In the genomic region with DNA sequence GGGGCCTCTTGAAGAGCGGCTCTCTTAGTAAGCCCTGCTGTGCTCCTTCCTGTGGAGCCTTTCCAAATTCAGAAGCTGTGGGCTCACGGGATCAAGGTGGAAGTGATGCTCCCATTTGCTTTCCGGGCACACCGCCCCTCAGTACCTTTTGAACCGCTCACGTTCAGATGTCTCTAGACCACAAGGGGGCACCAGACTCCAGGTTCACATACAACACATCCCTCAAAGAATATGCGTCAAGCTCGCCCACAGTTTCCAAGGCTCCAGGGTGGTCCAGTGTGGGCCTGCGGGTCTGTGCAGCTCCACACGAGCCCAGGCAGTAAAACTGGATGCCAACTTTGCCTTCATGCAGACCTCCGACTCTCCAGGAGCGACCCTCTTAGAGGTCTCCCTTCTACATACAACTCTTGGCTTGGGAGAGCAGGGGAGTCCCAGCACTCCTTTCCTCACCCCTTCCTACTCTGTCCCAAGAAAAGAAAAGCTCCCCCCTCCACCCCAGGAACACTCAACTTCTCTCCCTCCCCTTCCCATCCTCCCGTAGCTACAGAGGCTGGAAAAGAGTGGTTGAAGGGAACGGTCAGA, we compare ENCODE assay signal across 8 cellular contexts. TPM values are rescaled to one million over a fixed set of nuclear protein-coding genes. Genes with fewer than 3 reads are reported as not detected.
A peak's percentile ranks its signal among the peaks of the same experiment; 100 is the strongest.
DNase-seq lines count a peak whose midpoint lies in the region; ATAC-seq and TF ChIP-seq lines count a peak whose summit lies in the region.

No MANE protein-coding gene starts in this region.

- TF ChIP-seq CTCF in AG09309 (IDR thresholded peaks at IDR 0.05; ENCODE audit: control insufficient read depth, insufficient read depth, low read depth, low read length, missing control alignments) (peak; percentile 75), left ventricle myocardium inferior (IDR thresholded peaks at IDR 0.05; ENCODE audit: borderline replicate concordance) (peak; percentile 66), gastrocnemius medialis (IDR thresholded peaks at IDR 0.05 in 4 of 5, conservative IDR thresholded peaks at IDR 0.05 in 1 of 5) (peak in 3 of 5 experiments; percentile 27 to 56 (median 38))

- in situ Hi-C loops in gastrocnemius medialis (cut with MboI; ENCODE audit: low sequenced_read_pairs in 4 of 4), result no loop called here

- H3K27ac Mint-ChIP-seq in activated naive CD4-positive, alpha-beta T cell treated with anti-CD3 and anti-CD28 coated beads, Interleukin-2, amount 50 U/mL, for 72 hours, result peak overlapping the region; percentile 18 to 77

- H3K9me3 Mint-ChIP-seq in activated naive CD4-positive, alpha-beta T cell treated with anti-CD3 and anti-CD28 coated beads, Interleukin-2, amount 50 U/mL, for 72 hours, result no peaks in the 10 kb centered on the region

- H3K4me3 ChIP-seq in AG09309 (ENCODE audit: control insufficient read depth, low read depth, low read length), result no peak overlapping the region
- no peak overlapping the region for H3K4me3 ChIP-seq in left ventricle myocardium inferior
- H3K4me3 ChIP-seq in gastrocnemius medialis, result no peak overlapping the region

- no peak for DNase-seq in AG09309 (ENCODE audit: low read depth)
- DNase-seq in KG1 (lab: John Stamatoyannopoulos, UW), result peak; percentile 11
- peak; percentile 68 for DNase-seq in SK-N-DZ (ENCODE audit: low spot score)
- DNase-seq in activated naive CD4-positive, alpha-beta T cell treated with anti-CD3 and anti-CD28 coated beads, Interleukin-2, amount 50 U/mL, for 72 hours (ENCODE audit: low spot score in 2 of 2), result peak in 1 of 2 donors; percentile 52
- peak; percentile 20 for DNase-seq in left ventricle myocardium inferior
- peak in 1 of 2 donors; percentile 16 for DNase-seq in gastrocnemius medialis
- no peak for DNase-seq in NCI-H187 (lab: John Stamatoyannopoulos, UW)

- ATAC-seq in GM18909 (IDR thresholded peaks at IDR 0.05; ENCODE audit: poor library complexity, unreplicated experiment), result peak; percentile 80
- ATAC-seq in activated naive CD4-positive, alpha-beta T cell treated with anti-CD3 and anti-CD28 coated beads, Interleukin-2, amount 50 U/mL, for 72 hours, result peak; percentile 59 to 71
- ATAC-seq in gastrocnemius medialis, result no peak

- H3K9me3 ChIP-seq in left ventricle myocardium inferior (replicated peaks), result no peaks in the 10 kb centered on the region
- H3K9me3 ChIP-seq in gastrocnemius medialis, result no peaks in the 10 kb centered on the region

- TF ChIP-seq POLR2A in gastrocnemius medialis (IDR thresholded peaks at IDR 0.05), result no peak

- intact Hi-C loops in left ventricle myocardium inferior (cut with micrococcal nuclease), result no loop called here
- intact Hi-C loops in gastrocnemius medialis (cut with DNase I; ENCODE audit: low total_unique reads), result no loop called here

- H3K36me3 ChIP-seq in left ventricle myocardium inferior, result no peaks in the 10 kb centered on the region
- no peaks in the 10 kb centered on the region for H3K36me3 ChIP-seq in gastrocnemius medialis

- H3K27me3 ChIP-seq in left ventricle myocardium inferior (ENCODE audit: low read depth) (peaks cover 4% of the 10 kb centered on the region), gastrocnemius medialis (no peaks in the 10 kb centered on the region)

- H3K27ac ChIP-seq in left ventricle myocardium inferior (replicated peaks) (no peak overlapping the region), gastrocnemius medialis (no peak overlapping the region)

- H3K4me1 ChIP-seq in left ventricle myocardium inferior (no peaks in the 10 kb centered on the region), gastrocnemius medialis (no peaks in the 10 kb centered on the region)

- no peaks in the 10 kb centered on the region for H3K36me3 Mint-ChIP-seq in activated naive CD4-positive, alpha-beta T cell treated with anti-CD3 and anti-CD28 coated beads, Interleukin-2, amount 50 U/mL, for 72 hours

RNA-seq across cellular contexts. Expression of gene SUPT20HL1, which starts 11.0 kb away (rescaled TPM):
- polyA plus RNA-seq in SK-N-DZ (2014; cell fraction: cytosol; rRNA removed), result not detected in 2 replicates
- polyA plus RNA-seq in SK-N-DZ (2014; cell fraction: nucleus; rRNA removed), result not detected in 2 replicates
- under 1 TPM in 1 of 2 donors, not detected in 1; 0.21 TPM for total RNA-seq in activated naive CD4-positive, alpha-beta T cell treated with anti-CD3 and anti-CD28 coated beads, Interleukin-2, amount 50 U/mL, for 72 hours
- not detected for total RNA-seq in left ventricle myocardium inferior
- not detected for total RNA-seq in gastrocnemius medialis

RNA-seq across cellular contexts. Expression of gene SUPT20HL2, which starts 57.6 kb away (rescaled TPM):
- polyA plus RNA-seq in SK-N-DZ (2014; cell fraction: cytosol; rRNA removed), result 0.37 TPM in 1 of 2 replicates, not detected in the other
- polyA plus RNA-seq in SK-N-DZ (2014; cell fraction: nucleus; rRNA removed), result not detected in 2 replicates
- not detected for total RNA-seq in activated naive CD4-positive, alpha-beta T cell treated with anti-CD3 and anti-CD28 coated beads, Interleukin-2, amount 50 U/mL, for 72 hours
- total RNA-seq in left ventricle myocardium inferior (not detected), gastrocnemius medialis (not detected)

Comparison
In these comparisons a context has a peak if more than half of its experiments do, and no peak if none do; other contexts are left out.
1. DNase-seq: peak in KG1 (single experiment), SK-N-DZ (single experiment) and left ventricle myocardium inferior (single experiment); none in AG09309 (single experiment) and NCI-H187 (0 of 2).
2. ATAC-seq: peak in GM18909 (single experiment) and activated naive CD4-positive, alpha-beta T cell treated with anti-CD3 and anti-CD28 coated beads, Interleukin-2, amount 50 U/mL, for 72 hours (2 of 2); none in gastrocnemius medialis (0 of 2).
3. Peak in every context shown above with its lines, with median percentiles within 50 percentile points of each other: CTCF ChIP-seq.